20 cellular contexts compared by ENCODE assay signal in the genomic region with DNA sequence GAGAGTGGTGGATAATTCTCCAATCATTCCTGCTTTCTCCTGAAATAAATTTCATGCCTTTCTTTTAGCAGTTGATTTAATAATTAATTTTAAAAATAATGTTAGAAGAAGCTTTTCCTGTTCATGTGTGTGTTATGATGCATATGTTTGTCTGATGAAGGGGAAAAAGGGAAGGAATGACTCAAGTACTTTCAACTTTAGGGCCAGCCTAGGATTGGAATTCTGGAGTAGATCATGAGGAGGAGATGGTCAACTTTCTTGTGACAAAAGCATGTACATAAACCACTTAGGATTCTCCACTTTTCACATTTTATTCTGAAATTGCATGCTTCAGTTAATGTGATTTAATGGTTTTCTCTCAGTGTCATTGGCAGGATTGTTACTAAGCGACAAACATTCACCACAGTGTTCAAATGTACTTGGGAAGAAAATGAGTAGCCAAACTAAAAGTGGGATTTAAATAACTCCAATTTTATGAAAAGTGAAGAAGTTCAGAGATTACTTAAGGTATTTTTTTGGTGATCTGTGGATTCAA.
DNase-seq lines count a peak whose midpoint lies in the region; ATAC-seq, FAIRE-seq and TF ChIP-seq lines count a peak whose summit lies in the region.
"Had no signal": no experiment of that assay in that cellular context is flagged by ENCODE, and none has a peak within 500 bp of the region (broad histone marks: within the 10 kb centered on the region; RNA-seq: fewer than 3 reads in every experiment).

No MANE protein-coding gene starts in this region.

- H3K4me1 ChIP-seq in BLaER1 treated with 17β-estradiol and CSF1 and Interleukin-3, amounts not matched to agents 10 nM and 100 nM, result peaks cover 17 to 52% (median 27%) of the 10 kb centered on the region in 10 experiments
- H3K4me1 ChIP-seq in GM23248 (ENCODE audit: insufficient read depth) (peaks cover 28% of the 10 kb centered on the region), osteoblast (ENCODE audit: insufficient read depth, low read length) (peaks cover 16% of the 10 kb centered on the region), small intestine (ENCODE audit: control insufficient read depth in 2 of 2, insufficient read depth in 1 of 2, low read depth in 1 of 2, low read length in 1 of 2) (peaks cover 0 to 7% of the 10 kb centered on the region in 2 donors)

- no peak overlapping the region for H3K4me3 ChIP-seq in BLaER1 treated with 17β-estradiol and CSF1 and Interleukin-3, amounts not matched to agents 10 nM and 100 nM
- H3K4me3 ChIP-seq in GM23248 (no peak overlapping the region), osteoblast (ENCODE audit: insufficient read depth, low read length) (no peak overlapping the region), small intestine (ENCODE audit: low read depth in 1 of 2, low read length in 2 of 2) (no peak overlapping the region)

- H3F3A ChIP-seq in GM23248 (ENCODE audit: insufficient read depth), result no peaks in the 10 kb centered on the region

- H3K9me2 ChIP-seq in GM23248 (ENCODE audit: insufficient read depth), result no peaks in the 10 kb centered on the region
- H3K9me2 ChIP-seq: SK-N-SH had no signal

- in situ Hi-C loops in GM23248 (cut with MboI), result no loop called here

- peaks cover 15% of the 10 kb centered on the region for H3K36me3 Mint-ChIP-seq in progenitor cell of endocrine pancreas (ENCODE audit: insufficient read depth)

- H3K4me3 Mint-ChIP-seq in progenitor cell of endocrine pancreas (ENCODE audit: low read depth), result no peak overlapping the region

- 42 to 72% methylated on average over 1 of the region's 1 CpG for WGBS in GM23248 (ENCODE audit: low coverage in 1 of 2, low lambda C conversion rate in 2 of 2, missing lambda C conversion rate in 2 of 2), 2 experiments
- 95 to 100% (median 97%) methylated on average over 1 of the region's 1 CpG for WGBS in small intestine, 3 donors

- H3K9me3 ChIP-seq in BLaER1 treated with 17β-estradiol and CSF1 and Interleukin-3, amounts not matched to agents 10 nM and 100 nM (replicated peaks in 1 of 11), result peaks cover 18 to 47% (median 44%) of the 10 kb centered on the region in 11 experiments
- H3K9me3 ChIP-seq in GM23248 (ENCODE audit: low read depth) (no peaks in the 10 kb centered on the region), osteoblast (ENCODE audit: low read depth, low read length) (no peaks in the 10 kb centered on the region), small intestine (ENCODE audit: control insufficient read depth, low read depth) (no peaks in the 10 kb centered on the region)
- H3K9me3 ChIP-seq: SK-N-SH had no signal

- peak overlapping the region in 7 of 11 experiments; percentile 7 to 65 (median 51); a peak in 9 of 22 replicates for H3K27ac ChIP-seq in BLaER1 treated with 17β-estradiol and CSF1 and Interleukin-3, amounts not matched to agents 10 nM and 100 nM
- H3K27ac ChIP-seq in GM23248 (peak overlapping the region; percentile 11; the same call in 1 of the 2 replicates), osteoblast (ENCODE audit: low read depth, low read length) (peak overlapping the region; percentile 39), small intestine (ENCODE audit: low read depth in 1 of 2, low read length in 1 of 2) (no peak overlapping the region)

- peaks cover 31% of the 10 kb centered on the region for H3K4me1 Mint-ChIP-seq in progenitor cell of endocrine pancreas (ENCODE audit: low read depth)

- ATAC-seq in HG02981 (IDR thresholded peaks at IDR 0.05; ENCODE audit: unreplicated experiment), result no peak
- ATAC-seq: GM12878, left colon had no signal

- no peak overlapping the region for H3K9ac ChIP-seq in BLaER1 treated with 17β-estradiol and CSF1 and Interleukin-3, amounts not matched to agents 10 nM and 100 nM
- H3K9ac ChIP-seq in GM23248, result no peak overlapping the region
- H3K9ac ChIP-seq: SK-N-SH had no signal

- H3K27me3 Mint-ChIP-seq in progenitor cell of endocrine pancreas, result no peaks in the 10 kb centered on the region

- H3K27ac Mint-ChIP-seq in progenitor cell of endocrine pancreas, result no peak overlapping the region

- peaks cover 10 to 78% (median 41%) of the 10 kb centered on the region in 11 experiments; a peak in 20 of 22 replicates for H4K20me1 ChIP-seq in BLaER1 treated with 17β-estradiol and CSF1 and Interleukin-3, amounts not matched to agents 10 nM and 100 nM
- H4K20me1 ChIP-seq in GM23248 (ENCODE audit: insufficient read depth) (no peaks in the 10 kb centered on the region), osteoblast (ENCODE audit: insufficient read depth, low read length) (peaks cover 27% of the 10 kb centered on the region)

- DNase-seq in GM23248 (peak; percentile 47), dermis blood vessel endothelial cell (peak; percentile 49), osteoblast (ENCODE audit: insufficient read length, low spot score, missing footprints) (no peak), NCI-H446 treated with DMSO at 0.1 percent for 48 hours (lab: John Stamatoyannopoulos, UW) (no peak), progenitor cell of endocrine pancreas (ENCODE audit: low spot score, unreplicated experiment) (no peak), small intestine (no peak)
- DNase-seq: activated CD4-positive, CD25-positive, alpha-beta regulatory T cell treated with anti-CD3 and anti-CD28 coated beads, Interleukin-2, amount 50 U/mL, for 72 hours; activated naive CD4-positive, alpha-beta T cell; foreskin melanocyte; left colon; nucleus accumbens; SK-N-SH; stimulated activated CD4-positive, alpha-beta T cell treated with anti-CD3 and anti-CD28 coated beads, Interleukin-4, amount 100 ng/mL, for 1 hour; substantia nigra; T-helper 9 cell had no signal

- FAIRE-seq in small intestine (lab: Jason Lieb, UNC), result no peak
- FAIRE-seq: astrocyte, G401.6, GM12878 had no signal

- H3K9me3 Mint-ChIP-seq in progenitor cell of endocrine pancreas (ENCODE audit: low read depth), result no peaks in the 10 kb centered on the region

- peaks cover 100% of the 10 kb centered on the region for H3K79me2 ChIP-seq in GM23248 (ENCODE audit: insufficient read depth)
- peaks cover 94% of the 10 kb centered on the region for H3K79me2 ChIP-seq in osteoblast (ENCODE audit: insufficient read depth, low read length)

- H3K4me2 ChIP-seq in BLaER1 treated with 17β-estradiol and CSF1 and Interleukin-3, amounts not matched to agents 10 nM and 100 nM, result peak overlapping the region in 10 of 11 experiments; percentile 27 to 68 (median 51); a peak in 14 of 22 replicates
- H3K4me2 ChIP-seq in GM23248 (ENCODE audit: unreplicated experiment) (no peak overlapping the region), osteoblast (ENCODE audit: insufficient read depth, low read length) (no peak overlapping the region)

- H3K36me3 ChIP-seq in BLaER1 treated with 17β-estradiol and CSF1 and Interleukin-3, amounts not matched to agents 10 nM and 100 nM, result peaks cover 24 to 91% (median 63%) of the 10 kb centered on the region in 11 experiments
- H3K36me3 ChIP-seq in GM23248 (ENCODE audit: low read depth) (no peaks in the 10 kb centered on the region), osteoblast (ENCODE audit: insufficient read depth, low read length) (no peaks in the 10 kb centered on the region), small intestine (ENCODE audit: control insufficient read depth in 2 of 2, insufficient read depth in 2 of 2, low read length in 2 of 2) (no peaks in the 10 kb centered on the region)

- no peak overlapping the region for H2AFZ ChIP-seq in GM23248
- H2AFZ ChIP-seq in osteoblast (ENCODE audit: low read length), result no peak overlapping the region

- TF ChIP-seq CTCF in osteoblast (IDR thresholded peaks at IDR 0.05; ENCODE audit: extremely low read depth, low read depth, low read length) (no peak), progenitor cell of endocrine pancreas (IDR thresholded peaks at IDR 0.05; ENCODE audit: unreplicated experiment) (no peak)

- H3K27me3 ChIP-seq in BLaER1 treated with 17β-estradiol and CSF1 and Interleukin-3, amounts not matched to agents 10 nM and 100 nM, result no peaks in the 10 kb centered on the region
- H3K27me3 ChIP-seq in GM23248 (replicated peaks; ENCODE audit: insufficient read depth), result no peaks in the 10 kb centered on the region
- H3K27me3 ChIP-seq in osteoblast (ENCODE audit: insufficient read depth, low read length), result no peaks in the 10 kb centered on the region
- no peaks in the 10 kb centered on the region for H3K27me3 ChIP-seq in small intestine (ENCODE audit: control insufficient read depth in 2 of 2, insufficient read depth in 2 of 2, low read length in 2 of 2)

Comparison
In these comparisons a context has a peak if more than half of its experiments do, and no peak if none do; other contexts are left out.
1. H3K27ac ChIP-seq: peak in BLaER1 treated with 17β-estradiol and CSF1 and Interleukin-3, amounts not matched to agents 10 nM and 100 nM (7 of 11), GM23248 (single experiment) and osteoblast (single experiment); none in small intestine (0 of 2).
2. H3K4me2 ChIP-seq: peak in BLaER1 treated with 17β-estradiol and CSF1 and Interleukin-3, amounts not matched to agents 10 nM and 100 nM (10 of 11); none in GM23248 (single experiment) and osteoblast (single experiment).
3. DNase-seq: peak in GM23248 (single experiment) and dermis blood vessel endothelial cell (single experiment); none in osteoblast (single experiment), NCI-H446 treated with DMSO at 0.1 percent for 48 hours (single experiment), progenitor cell of endocrine pancreas (single experiment) and small intestine (single experiment).